In genomic region chr4:151215295-151215694, GRCh38 we compare ENCODE assay signal across 1 cellular context.
TF ChIP-seq lines count a peak whose summit lies in the region.

No MANE protein-coding gene starts in this region.

TF ChIP-seq in K562, 482 proteins besides CTCF, POLR2A, EP300 and RAD21 (continued from another document):
- no peak for TF ChIP-seq MNT (conservative IDR thresholded peaks at IDR 0.05)
- TF ChIP-seq HNRNPH1 (optimal IDR thresholded peaks at IDR 0.05; ENCODE audit: low read depth, low read length), result no peak
- TF ChIP-seq MBD2 (IDR thresholded peaks at IDR 0.05; ENCODE audit: borderline replicate concordance, low read depth), result no peak
- TF ChIP-seq RBBP5 (IDR thresholded peaks at IDR 0.05; ENCODE audit: borderline replicate concordance, insufficient read depth, low read length, poor library complexity, severe bottlenecking), result no peak
- TF ChIP-seq FOXJ2 (tag; IDR thresholded peaks at IDR 0.05), result no peak
- no peak for TF ChIP-seq SIN3A (IDR thresholded peaks at IDR 0.05; ENCODE audit: borderline replicate concordance in 2 of 2, control insufficient read depth in 1 of 2, low read depth in 2 of 2, low read length in 2 of 2)
- TF ChIP-seq CBX1 (IDR thresholded peaks at IDR 0.05; ENCODE audit: low read depth), result no peak
- TF ChIP-seq AFF4 (CRISPR knock-in tag; IDR thresholded peaks at IDR 0.05), result no peak
- TF ChIP-seq MTA2 (IDR thresholded peaks at IDR 0.05; ENCODE audit: low read depth), result 0 out of 2 replicates have a peak, but pooled peaks have one; percentile 21
- peak; percentile 42; the same call in 1 of the 2 replicates for TF ChIP-seq NCOR1 (IDR thresholded peaks at IDR 0.05)
- no peak for TF ChIP-seq ILK (tag; IDR thresholded peaks at IDR 0.05; ENCODE audit: borderline replicate concordance, low read depth)
- no peak for TF ChIP-seq ASH1L (IDR thresholded peaks at IDR 0.05; ENCODE audit: borderline replicate concordance, low read depth, partially characterized antibody)
- no peak for TF ChIP-seq SMAD1 (IDR thresholded peaks at IDR 0.05; ENCODE audit: low read depth, low read length, partially characterized antibody)
- no peak for TF ChIP-seq RBM15 (IDR thresholded peaks at IDR 0.05; ENCODE audit: insufficient read depth, low read length)
- no peak for TF ChIP-seq FUS (optimal IDR thresholded peaks at IDR 0.05; ENCODE audit: low read depth, low read length)
- 0 out of 2 replicates have a peak, but pooled peaks have one; percentile 31 for TF ChIP-seq POLR2AphosphoS5 (IDR thresholded peaks at IDR 0.05; ENCODE audit: control insufficient read depth, insufficient read depth, low read depth, low read length)
- no peak for TF ChIP-seq NEUROD1 (IDR thresholded peaks at IDR 0.05; ENCODE audit: borderline replicate concordance, low read depth, low read length, partially characterized antibody)
- TF ChIP-seq TAL1 (IDR thresholded peaks at IDR 0.05), result peak; percentile 71
